In the genomic region with DNA sequence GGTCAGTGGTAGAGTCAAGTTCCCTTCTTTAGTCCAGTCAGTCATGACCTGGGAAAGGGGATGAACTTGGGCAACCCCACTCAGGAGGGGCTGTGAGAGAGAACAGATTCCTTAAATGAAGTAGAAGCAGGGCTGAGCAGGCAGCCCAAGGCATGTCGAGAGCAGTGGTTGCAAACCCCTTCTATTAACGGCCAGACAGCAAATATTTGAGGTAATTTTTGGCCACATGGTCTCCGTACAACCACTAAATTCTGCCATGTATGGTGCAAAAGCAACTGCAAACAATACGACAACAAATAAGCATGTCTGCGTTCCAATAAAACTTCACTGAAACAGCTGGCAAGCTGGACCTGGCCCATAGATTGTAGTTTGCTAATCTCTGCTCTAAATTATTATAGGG, we compare ENCODE assay signal across 1 cellular context.
TF ChIP-seq lines count a peak whose summit lies in the region.

No MANE protein-coding gene starts in this region.

TF ChIP-seq in GM23338, 12 proteins besides CTCF, POLR2A, EP300 and RAD21 (continued from another document):
- TF ChIP-seq, protein P1, sequence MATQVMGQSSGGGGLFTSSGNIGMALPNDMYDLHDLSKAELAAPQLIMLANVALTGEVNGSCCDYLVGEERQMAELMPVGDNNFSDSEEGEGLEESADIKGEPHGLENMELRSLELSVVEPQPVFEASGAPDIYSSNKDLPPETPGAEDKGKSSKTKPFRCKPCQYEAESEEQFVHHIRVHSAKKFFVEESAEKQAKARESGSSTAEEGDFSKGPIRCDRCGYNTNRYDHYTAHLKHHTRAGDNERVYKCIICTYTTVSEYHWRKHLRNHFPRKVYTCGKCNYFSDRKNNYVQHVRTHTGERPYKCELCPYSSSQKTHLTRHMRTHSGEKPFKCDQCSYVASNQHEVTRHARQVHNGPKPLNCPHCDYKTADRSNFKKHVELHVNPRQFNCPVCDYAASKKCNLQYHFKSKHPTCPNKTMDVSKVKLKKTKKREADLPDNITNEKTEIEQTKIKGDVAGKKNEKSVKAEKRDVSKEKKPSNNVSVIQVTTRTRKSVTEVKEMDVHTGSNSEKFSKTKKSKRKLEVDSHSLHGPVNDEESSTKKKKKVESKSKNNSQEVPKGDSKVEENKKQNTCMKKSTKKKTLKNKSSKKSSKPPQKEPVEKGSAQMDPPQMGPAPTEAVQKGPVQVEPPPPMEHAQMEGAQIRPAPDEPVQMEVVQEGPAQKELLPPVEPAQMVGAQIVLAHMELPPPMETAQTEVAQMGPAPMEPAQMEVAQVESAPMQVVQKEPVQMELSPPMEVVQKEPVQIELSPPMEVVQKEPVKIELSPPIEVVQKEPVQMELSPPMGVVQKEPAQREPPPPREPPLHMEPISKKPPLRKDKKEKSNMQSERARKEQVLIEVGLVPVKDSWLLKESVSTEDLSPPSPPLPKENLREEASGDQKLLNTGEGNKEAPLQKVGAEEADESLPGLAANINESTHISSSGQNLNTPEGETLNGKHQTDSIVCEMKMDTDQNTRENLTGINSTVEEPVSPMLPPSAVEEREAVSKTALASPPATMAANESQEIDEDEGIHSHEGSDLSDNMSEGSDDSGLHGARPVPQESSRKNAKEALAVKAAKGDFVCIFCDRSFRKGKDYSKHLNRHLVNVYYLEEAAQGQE (IDR thresholded peaks at IDR 0.05; ENCODE audit: unreplicated experiment): no peak
- TF ChIP-seq ZNF462 (CRISPR knock-in tag; IDR thresholded peaks at IDR 0.05) (no peak), STAT1 (IDR thresholded peaks at IDR 0.05; ENCODE audit: unreplicated experiment) (no peak), NANOG (IDR thresholded peaks at IDR 0.05; ENCODE audit: borderline replicate concordance) (no peak), EZH2phosphoT487 (IDR thresholded peaks at IDR 0.05; ENCODE audit: unreplicated experiment) (no peak), ZNF114 (CRISPR knock-in tag; IDR thresholded peaks at IDR 0.05) (no peak), JUNB (IDR thresholded peaks at IDR 0.05; ENCODE audit: unreplicated experiment) (no peak), POLR2AphosphoS5 (IDR thresholded peaks at IDR 0.05; ENCODE audit: low read depth) (no peak)
